Comparison of ENCODE assay signal across 24 cellular contexts in the genomic region with DNA sequence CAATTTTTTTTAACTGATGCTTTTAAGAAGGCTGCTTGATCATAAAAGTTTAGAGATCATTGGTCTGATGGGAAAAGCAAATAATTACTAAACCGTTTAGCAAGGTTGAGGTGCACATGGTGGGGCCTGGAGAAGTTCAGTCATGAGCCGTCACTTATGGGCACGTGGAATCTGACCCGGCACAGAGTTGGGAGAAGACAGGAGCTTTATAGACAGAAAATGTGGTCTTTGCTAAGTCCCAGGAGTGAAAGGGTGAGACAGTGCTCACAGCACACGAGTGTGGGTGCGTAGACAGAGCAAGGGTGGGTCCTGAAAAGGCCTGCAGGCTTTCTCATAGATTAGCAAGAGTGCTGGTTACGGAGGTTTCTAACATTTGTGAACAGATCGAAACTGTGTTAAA. TPM values are rescaled to one million over a fixed set of nuclear protein-coding genes. Genes with fewer than 3 reads are reported as not detected.
"Had no signal": no experiment of that assay in that cellular context is flagged by ENCODE, and none has a peak within 500 bp of the region (broad histone marks: within the 10 kb centered on the region; RNA-seq: fewer than 3 reads in every experiment).

No MANE protein-coding gene starts in this region.

- H3K27me3 Mint-ChIP-seq: naive B cell; stimulated activated naive B cell treated with anti-CD40 and anti-IgM and Interleukin-4, amounts not matched to agents 10 μg/mL and 1 μg/mL and 100 μg/mL, for 72 hours; stimulated activated naive CD8-positive, alpha-beta T cell treated with anti-CD3 and anti-CD28 coated beads, Interleukin-15, amount 100 ng/mL, for 72 hours had no signal

- H3K27me3 ChIP-seq: esophagus squamous epithelium, foreskin keratinocyte, neutrophil, right lobe of liver, testis, transverse colon had no signal

- H3K9me3 ChIP-seq: esophagus squamous epithelium, neutrophil, psoas muscle, right lobe of liver, testis, transverse colon had no signal

- ATAC-seq: foreskin keratinocyte; left cardiac atrium; left ventricle myocardium superior; psoas muscle; right lobe of liver; stimulated activated naive B cell treated with anti-CD40 and anti-IgM and Interleukin-4, amounts not matched to agents 10 μg/mL and 1 μg/mL and 100 μg/mL, for 72 hours; stimulated activated naive CD8-positive, alpha-beta T cell treated with anti-CD3 and anti-CD28 coated beads, Interleukin-15, amount 100 ng/mL, for 72 hours had no signal

- H3K4me1 ChIP-seq: right lobe of liver had no signal

- DNase-seq: effector memory CD4-positive, alpha-beta T cell; esophagus squamous epithelium; foreskin keratinocyte; kidney; left cardiac atrium; left ventricle myocardium superior; mesendoderm; naive B cell; psoas muscle; retina; right lobe of liver; stimulated activated CD4-positive, alpha-beta T cell treated with anti-CD3 and anti-CD28 coated beads, Interleukin-2, amount 100 ng/mL, for 24 hours; stimulated activated CD4-positive, alpha-beta T cell treated with anti-CD3 and anti-CD28 coated beads, Interleukin-4, amount 100 ng/mL, for 4 hours; stimulated activated naive B cell treated with anti-CD40 and anti-IgM and Interleukin-4, amounts not matched to agents 10 μg/mL and 1 μg/mL and 100 μg/mL, for 72 hours; stimulated activated naive CD8-positive, alpha-beta T cell treated with anti-CD3 and anti-CD28 coated beads, Interleukin-15, amount 100 ng/mL, for 72 hours; testis; transverse colon had no signal

- H3K27ac Mint-ChIP-seq: stimulated activated naive B cell treated with anti-CD40 and anti-IgM and Interleukin-4, amounts not matched to agents 10 μg/mL and 1 μg/mL and 100 μg/mL, for 72 hours; stimulated activated naive CD8-positive, alpha-beta T cell treated with anti-CD3 and anti-CD28 coated beads, Interleukin-15, amount 100 ng/mL, for 72 hours had no signal

- H3K9me3 Mint-ChIP-seq: naive B cell; nephron; stimulated activated naive B cell treated with anti-CD40 and anti-IgM and Interleukin-4, amounts not matched to agents 10 μg/mL and 1 μg/mL and 100 μg/mL, for 72 hours; stimulated activated naive CD8-positive, alpha-beta T cell treated with anti-CD3 and anti-CD28 coated beads, Interleukin-15, amount 100 ng/mL, for 72 hours had no signal

- H3K27ac ChIP-seq: epithelial cell of prostate, esophagus squamous epithelium, foreskin keratinocyte, neutrophil, psoas muscle, right lobe of liver, testis, transverse colon had no signal

- H3K4me3 Mint-ChIP-seq: nephron; stimulated activated naive B cell treated with anti-CD40 and anti-IgM and Interleukin-4, amounts not matched to agents 10 μg/mL and 1 μg/mL and 100 μg/mL, for 72 hours; stimulated activated naive CD8-positive, alpha-beta T cell treated with anti-CD3 and anti-CD28 coated beads, Interleukin-15, amount 100 ng/mL, for 72 hours had no signal

- H3K4me3 ChIP-seq: esophagus squamous epithelium, lung, psoas muscle, right lobe of liver, testis, transverse colon had no signal

RNA-seq across cellular contexts. Expression of gene HTT-AS, which starts 43.9 kb away (rescaled TPM):
- total RNA-seq: esophagus squamous epithelium, foreskin keratinocyte, kidney, left cardiac atrium, left ventricle myocardium superior, lung, osteoblast, psoas muscle, right lobe of liver, subcutaneous adipose tissue, testis, transverse colon, urinary bladder had no signal
- polyA plus RNA-seq: foreskin keratinocyte, lung, psoas muscle, urinary bladder had no signal
